In genomic region chr19:4234142-4234861, GRCh38 we compare ENCODE assay signal across 1 cellular context.
TF ChIP-seq lines count a peak whose summit lies in the region.

No MANE protein-coding gene starts in this region.

TF ChIP-seq in HepG2, 621 proteins besides CTCF, POLR2A, EP300 and RAD21 (continued from another document and continues in another):
- no peak for TF ChIP-seq PRPF4 (IDR thresholded peaks at IDR 0.05; ENCODE audit: low read depth, low read length, poor library complexity, severe bottlenecking)
- no peak for TF ChIP-seq MIXL1 (CRISPR knock-in tag; IDR thresholded peaks at IDR 0.05)
- no peak for TF ChIP-seq ZNF839 (CRISPR knock-in tag; IDR thresholded peaks at IDR 0.05; ENCODE audit: borderline replicate concordance)
- no peak for TF ChIP-seq ERF (CRISPR knock-in tag; IDR thresholded peaks at IDR 0.05)
- TF ChIP-seq CENPBD1 (CRISPR knock-in tag; IDR thresholded peaks at IDR 0.05; ENCODE audit: borderline replicate concordance, low read depth), result no peak
- no peak for TF ChIP-seq HNRNPUL1 (IDR thresholded peaks at IDR 0.05; ENCODE audit: low read depth, low read length)
- TF ChIP-seq ZSCAN30 (CRISPR knock-in tag; IDR thresholded peaks at IDR 0.05), result no peak
- no peak for TF ChIP-seq PRDM4 (CRISPR knock-in tag; IDR thresholded peaks at IDR 0.05; ENCODE audit: borderline replicate concordance)
- no peak for TF ChIP-seq HOXA9 (CRISPR knock-in tag; IDR thresholded peaks at IDR 0.05; ENCODE audit: borderline replicate concordance)
- no peak for TF ChIP-seq CREB1 (IDR thresholded peaks at IDR 0.05)
- TF ChIP-seq CREB1 (CRISPR knock-in tag; IDR thresholded peaks at IDR 0.05), result no peak
- no peak for TF ChIP-seq ZNF776 (CRISPR knock-in tag; IDR thresholded peaks at IDR 0.05)
- no peak for TF ChIP-seq ZNF451 (CRISPR knock-in tag; IDR thresholded peaks at IDR 0.05)
- no peak for TF ChIP-seq PTBP1 (IDR thresholded peaks at IDR 0.05; ENCODE audit: low read depth, low read length, poor library complexity, severe bottlenecking)
- 0 out of 2 replicates have a peak, but pooled peaks have one; percentile 47 for TF ChIP-seq ZNF335 (CRISPR knock-in tag; IDR thresholded peaks at IDR 0.05)
- no peak for TF ChIP-seq YY1 (IDR thresholded peaks at IDR 0.05; ENCODE audit: insufficient read depth, insufficient replicate concordance, low read depth, low read length)
- peak; percentile 84 for TF ChIP-seq MED1 (CRISPR knock-in tag; IDR thresholded peaks at IDR 0.05)
- no peak for TF ChIP-seq RNF219 (CRISPR knock-in tag; IDR thresholded peaks at IDR 0.05)
- TF ChIP-seq XRCC5 (optimal IDR thresholded peaks at IDR 0.05; ENCODE audit: low read length), result no peak
- no peak for TF ChIP-seq ZNF3 (CRISPR knock-in tag; IDR thresholded peaks at IDR 0.05)
- TF ChIP-seq ZNF431 (CRISPR knock-in tag; IDR thresholded peaks at IDR 0.05; ENCODE audit: borderline replicate concordance, low read depth), result no peak
- no peak for TF ChIP-seq KIAA2018 (CRISPR knock-in tag; IDR thresholded peaks at IDR 0.05; ENCODE audit: borderline replicate concordance)
- peak; percentile 83 for TF ChIP-seq RARA (CRISPR knock-in tag; IDR thresholded peaks at IDR 0.05)
- TF ChIP-seq ZNF564 (CRISPR knock-in tag; IDR thresholded peaks at IDR 0.05), result no peak
- TF ChIP-seq ZNF282 (IDR thresholded peaks at IDR 0.05; ENCODE audit: partially characterized antibody), result no peak
- peak; percentile 97 for TF ChIP-seq HOXD1 (CRISPR knock-in tag; IDR thresholded peaks at IDR 0.05)
- no peak for TF ChIP-seq STAT6 (CRISPR knock-in tag; IDR thresholded peaks at IDR 0.05; ENCODE audit: borderline replicate concordance)
- TF ChIP-seq TEAD3 (CRISPR knock-in tag; optimal IDR thresholded peaks at IDR 0.05; ENCODE audit: borderline replicate concordance), result peak; percentile 63
- TF ChIP-seq ZFAT (CRISPR knock-in tag; conservative IDR thresholded peaks at IDR 0.05), result no peak
- no peak for TF ChIP-seq DMAP1 (CRISPR knock-in tag; IDR thresholded peaks at IDR 0.05)
- no peak for TF ChIP-seq ZBTB4 (CRISPR knock-in tag; IDR thresholded peaks at IDR 0.05; ENCODE audit: borderline replicate concordance)
- TF ChIP-seq RORA (CRISPR knock-in tag; IDR thresholded peaks at IDR 0.05), result no peak
- TF ChIP-seq ZFP82 (CRISPR knock-in tag; IDR thresholded peaks at IDR 0.05; ENCODE audit: borderline replicate concordance), result no peak
- no peak for TF ChIP-seq ZNF7 (CRISPR knock-in tag; IDR thresholded peaks at IDR 0.05)
- TF ChIP-seq ATF6 (CRISPR knock-in tag; conservative IDR thresholded peaks at IDR 0.05), result no peak
- no peak for TF ChIP-seq ZBTB26 (CRISPR knock-in tag; IDR thresholded peaks at IDR 0.05; ENCODE audit: borderline replicate concordance)
- TF ChIP-seq EHMT2 (IDR thresholded peaks at IDR 0.05; ENCODE audit: borderline replicate concordance, low read depth, low read length), result no peak
